Comparison of ENCODE assay signal across 11 cellular contexts in the genomic region with DNA sequence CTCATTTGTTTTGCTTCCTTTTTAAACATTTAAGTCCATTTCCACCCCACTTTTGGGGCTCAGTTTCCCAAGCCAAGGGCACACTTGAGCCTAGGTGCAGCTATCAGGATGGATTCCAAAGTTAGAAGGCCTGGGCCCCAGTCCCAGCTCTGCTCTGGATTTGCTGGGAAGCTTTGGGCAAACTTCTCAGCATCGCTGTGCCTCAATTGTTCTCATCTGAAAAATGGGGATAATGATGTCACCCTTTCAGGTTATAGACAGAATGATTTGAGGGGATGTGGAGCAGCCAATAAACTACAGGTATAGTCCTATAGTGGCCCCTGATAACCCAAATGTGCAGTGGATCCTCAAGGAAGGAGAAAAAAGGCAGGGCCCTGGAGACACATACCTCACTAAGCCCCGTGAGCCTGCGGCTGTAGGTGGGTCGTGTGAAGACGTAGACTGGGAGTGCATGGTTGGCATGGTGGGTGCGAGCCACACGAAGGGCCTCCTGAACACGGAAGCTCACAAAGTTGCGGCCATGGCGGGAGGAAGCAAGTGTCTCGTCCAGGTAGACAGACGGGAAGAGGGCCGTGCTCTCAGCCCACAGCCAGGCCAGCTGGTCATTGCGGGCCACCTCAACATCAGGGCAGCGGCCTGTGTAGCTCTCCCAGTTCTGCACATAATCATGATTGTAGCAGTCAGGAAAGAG. TPM values are rescaled to one million over a fixed set of nuclear protein-coding genes. Genes with fewer than 3 reads are reported as not detected.
DNase-seq lines count a peak whose midpoint lies in the region; ATAC-seq lines count a peak whose summit lies in the region.
"Had no signal": no experiment of that assay in that cellular context is flagged by ENCODE, and none has a peak within 500 bp of the region (broad histone marks: within the 10 kb centered on the region; RNA-seq: fewer than 3 reads in every experiment).

No MANE protein-coding gene starts in this region.

- H3K27me3 ChIP-seq in stomach smooth muscle (ENCODE audit: control insufficient read depth in 1 of 2, insufficient read depth in 2 of 2, low read length in 2 of 2) = no peaks in the 10 kb centered on the region

- no peaks in the 10 kb centered on the region for H3K27me3 Mint-ChIP-seq in activated CD4-positive, alpha-beta memory T cell treated with anti-CD3 and anti-CD28 coated beads, Interleukin-2, amount 10 ng/mL, durations not matched to agents 7 days and 5 days
- H3K27me3 Mint-ChIP-seq in activated CD4-positive, alpha-beta memory T cell treated with anti-CD3 and anti-CD28 coated beads for 36 hours = no peaks in the 10 kb centered on the region
- H3K27me3 Mint-ChIP-seq in activated T-helper 17 cell treated with anti-CD3 and anti-CD28 coated beads, Interleukin-2, amount 50 U/mL, for 72 hours = no peaks in the 10 kb centered on the region
- no peaks in the 10 kb centered on the region for H3K27me3 Mint-ChIP-seq in memory B cell

- no peak overlapping the region for H3K27ac ChIP-seq in stomach smooth muscle (ENCODE audit: low read length)

- no peaks in the 10 kb centered on the region for H3K9me3 ChIP-seq in stomach smooth muscle (ENCODE audit: control insufficient read depth in 2 of 2, low read length in 2 of 2)

- peaks cover 53% of the 10 kb centered on the region for H3K4me1 ChIP-seq in stomach smooth muscle (ENCODE audit: control insufficient read depth, insufficient read depth, low read length)

- H3K9ac ChIP-seq in stomach smooth muscle (ENCODE audit: low read length in 2 of 2) = peak overlapping the region; percentile 29 to 36

- H3K4me3 Mint-ChIP-seq in activated CD4-positive, alpha-beta memory T cell treated with anti-CD3 and anti-CD28 coated beads, Interleukin-2, amount 10 ng/mL, durations not matched to agents 7 days and 5 days = peak overlapping the region; percentile 86
- no peak overlapping the region for H3K4me3 Mint-ChIP-seq in activated CD4-positive, alpha-beta memory T cell treated with anti-CD3 and anti-CD28 coated beads for 36 hours
- peak overlapping the region; percentile 88 for H3K4me3 Mint-ChIP-seq in activated T-helper 17 cell treated with anti-CD3 and anti-CD28 coated beads, Interleukin-2, amount 50 U/mL, for 72 hours
- H3K4me3 Mint-ChIP-seq in memory B cell = peak overlapping the region; percentile 32

- POLR2A ChIA-PET in activated CD4-positive, alpha-beta memory T cell treated with anti-CD3 and anti-CD28 coated beads, Interleukin-2, amount 10 ng/mL, durations not matched to agents 7 days and 5 days (lab: Charles Lee) = interaction anchor here (9.6 to 31.7 kb wide), 2 partner anchors 21 to 23 kb away, joined by 113 to 704 read pairs; partner anchors contain the start of genes CYB561D2, HYAL3, NAA80 and NPRL2
- POLR2A ChIA-PET in activated CD4-positive, alpha-beta memory T cell treated with anti-CD3 and anti-CD28 coated beads for 36 hours (lab: Charles Lee) = interaction anchor here (1.4 to 2.4 kb wide), 3 partner anchors 9 to 20 kb away, joined by 4 to 7 read pairs (median 7); partner anchors contain the start of genes HYAL3, NAA80 and TUSC2

- H3K27ac Mint-ChIP-seq in activated CD4-positive, alpha-beta memory T cell treated with anti-CD3 and anti-CD28 coated beads, Interleukin-2, amount 10 ng/mL, durations not matched to agents 7 days and 5 days = no peak overlapping the region
- H3K27ac Mint-ChIP-seq in activated CD4-positive, alpha-beta memory T cell treated with anti-CD3 and anti-CD28 coated beads for 36 hours = no peak overlapping the region
- H3K27ac Mint-ChIP-seq in activated T-helper 17 cell treated with anti-CD3 and anti-CD28 coated beads, Interleukin-2, amount 50 U/mL, for 72 hours = no peak overlapping the region
- no peak overlapping the region for H3K27ac Mint-ChIP-seq in memory B cell

- H3K36me3 ChIP-seq in stomach smooth muscle (ENCODE audit: control insufficient read depth in 2 of 2, insufficient read depth in 2 of 2, low read length in 2 of 2) = peaks cover 10 to 30% of the 10 kb centered on the region in 2 donors

- intact Hi-C loops in activated CD4-positive, alpha-beta memory T cell treated with anti-CD3 and anti-CD28 coated beads for 36 hours (cut with micrococcal nuclease) = no loop called here

- DNase-seq in activated CD4-positive, alpha-beta memory T cell treated with anti-CD3 and anti-CD28 coated beads, Interleukin-2, amount 10 ng/mL, durations not matched to agents 7 days and 5 days = no peak
- DNase-seq in activated CD4-positive, alpha-beta memory T cell treated with anti-CD3 and anti-CD28 coated beads for 36 hours = no peak
- DNase-seq in memory B cell (ENCODE audit: low spot score in 2 of 2) (no peak), NCI-H187 treated with DMSO at 0.1 percent for 48 hours (lab: John Stamatoyannopoulos, UW) (no peak)
- no peak for DNase-seq in stimulated activated naive CD4-positive, alpha-beta T cell treated with Interleukin-2 at 50 U/mL for 16 hours (lab: John Stamatoyannopoulos, UW)
- DNase-seq: activated naive CD4-positive, alpha-beta T cell treated with anti-CD3 and anti-CD28 coated beads, Interleukin-2, amount 50 U/mL, for 16 hours; NCI-H1092 treated with DMSO at 0.1 percent for 48 hours; NCI-H82 had no signal

- CTCF ChIA-PET in activated CD4-positive, alpha-beta memory T cell treated with anti-CD3 and anti-CD28 coated beads, Interleukin-2, amount 10 ng/mL, durations not matched to agents 7 days and 5 days (lab: Charles Lee) = interaction anchor here (1.0 to 2.0 kb wide), 2 partner anchors 13 to 20 kb away, joined by 3 to 8 read pairs; partner anchors contain the start of genes HYAL3 and NAA80
- CTCF ChIA-PET in activated CD4-positive, alpha-beta memory T cell treated with anti-CD3 and anti-CD28 coated beads for 36 hours (lab: Charles Lee) = interaction anchor here (0.6 to 0.7 kb wide), 2 partner anchors 63 to 92 kb away, joined by 3 read pairs; no protein-coding TSS in a partner anchor

- H3K4me3 ChIP-seq in stomach smooth muscle (ENCODE audit: low read length in 2 of 2) = peak overlapping the region in 1 of 2 donors; percentile 90

- no peak for ATAC-seq in activated T-helper 17 cell treated with anti-CD3 and anti-CD28 coated beads, Interleukin-2, amount 50 U/mL, for 72 hours (replicated peaks)
- ATAC-seq in memory B cell (ENCODE audit: low read depth) (no peak), GM19328 (IDR thresholded peaks at IDR 0.05; ENCODE audit: unreplicated experiment) (no peak)

- H3K4me1 Mint-ChIP-seq in activated CD4-positive, alpha-beta memory T cell treated with anti-CD3 and anti-CD28 coated beads, Interleukin-2, amount 10 ng/mL, durations not matched to agents 7 days and 5 days = peaks cover 59% of the 10 kb centered on the region
- peaks cover 33% of the 10 kb centered on the region for H3K4me1 Mint-ChIP-seq in activated CD4-positive, alpha-beta memory T cell treated with anti-CD3 and anti-CD28 coated beads for 36 hours (ENCODE audit: low read depth)
- H3K4me1 Mint-ChIP-seq in activated T-helper 17 cell treated with anti-CD3 and anti-CD28 coated beads, Interleukin-2, amount 50 U/mL, for 72 hours = peaks cover 21% of the 10 kb centered on the region
- H3K4me1 Mint-ChIP-seq in memory B cell = peaks cover 39% of the 10 kb centered on the region

- peaks cover 4% of the 10 kb centered on the region for H3K36me3 Mint-ChIP-seq in activated CD4-positive, alpha-beta memory T cell treated with anti-CD3 and anti-CD28 coated beads, Interleukin-2, amount 10 ng/mL, durations not matched to agents 7 days and 5 days (ENCODE audit: low read depth)
- H3K36me3 Mint-ChIP-seq in activated CD4-positive, alpha-beta memory T cell treated with anti-CD3 and anti-CD28 coated beads for 36 hours = no peaks in the 10 kb centered on the region
- H3K36me3 Mint-ChIP-seq in activated T-helper 17 cell treated with anti-CD3 and anti-CD28 coated beads, Interleukin-2, amount 50 U/mL, for 72 hours (ENCODE audit: low read depth) = no peaks in the 10 kb centered on the region
- no peaks in the 10 kb centered on the region for H3K36me3 Mint-ChIP-seq in memory B cell

- no peaks in the 10 kb centered on the region for H3K9me3 Mint-ChIP-seq in activated CD4-positive, alpha-beta memory T cell treated with anti-CD3 and anti-CD28 coated beads, Interleukin-2, amount 10 ng/mL, durations not matched to agents 7 days and 5 days
- H3K9me3 Mint-ChIP-seq in activated CD4-positive, alpha-beta memory T cell treated with anti-CD3 and anti-CD28 coated beads for 36 hours = no peaks in the 10 kb centered on the region
- no peaks in the 10 kb centered on the region for H3K9me3 Mint-ChIP-seq in activated T-helper 17 cell treated with anti-CD3 and anti-CD28 coated beads, Interleukin-2, amount 50 U/mL, for 72 hours
- no peaks in the 10 kb centered on the region for H3K9me3 Mint-ChIP-seq in memory B cell

RNA-seq across cellular contexts. Expression of gene HYAL2, which starts 3.2 kb away (rescaled TPM):
- 1 to 10 TPM; 6.7 to 7.2 TPM for total RNA-seq in activated CD4-positive, alpha-beta memory T cell treated with anti-CD3 and anti-CD28 coated beads, Interleukin-2, amount 10 ng/mL, durations not matched to agents 7 days and 5 days
- 1 to 10 TPM; 4.8 to 5.7 TPM for total RNA-seq in activated CD4-positive, alpha-beta memory T cell treated with anti-CD3 and anti-CD28 coated beads for 36 hours
- 1 to 10 TPM; 5.1 to 8.5 TPM for total RNA-seq in activated T-helper 17 cell treated with anti-CD3 and anti-CD28 coated beads, Interleukin-2, amount 50 U/mL, for 72 hours

RNA-seq across cellular contexts. Expression of gene TUSC2, which starts 8.7 kb away (rescaled TPM):
- total RNA-seq in activated CD4-positive, alpha-beta memory T cell treated with anti-CD3 and anti-CD28 coated beads, Interleukin-2, amount 10 ng/mL, durations not matched to agents 7 days and 5 days = 10 to 100 TPM; 16.8 to 17.9 TPM
- total RNA-seq in activated CD4-positive, alpha-beta memory T cell treated with anti-CD3 and anti-CD28 coated beads for 36 hours = 10 to 100 TPM; 18.7 to 19.7 TPM
- 10 to 100 TPM; 13.9 to 19.3 TPM for total RNA-seq in activated T-helper 17 cell treated with anti-CD3 and anti-CD28 coated beads, Interleukin-2, amount 50 U/mL, for 72 hours

RNA-seq across cellular contexts. Expression of gene HYAL1, which starts 16.0 kb away (rescaled TPM):
- total RNA-seq in activated CD4-positive, alpha-beta memory T cell treated with anti-CD3 and anti-CD28 coated beads, Interleukin-2, amount 10 ng/mL, durations not matched to agents 7 days and 5 days = under 1 TPM; 0.28 to 0.35 TPM
- under 1 TPM in 1 of 2 experiments, not detected in 1; 0.14 TPM for total RNA-seq in activated CD4-positive, alpha-beta memory T cell treated with anti-CD3 and anti-CD28 coated beads for 36 hours
- total RNA-seq in activated T-helper 17 cell treated with anti-CD3 and anti-CD28 coated beads, Interleukin-2, amount 50 U/mL, for 72 hours = under 1 TPM in 1 of 2 donors, not detected in 1; 0.29 TPM

RNA-seq across cellular contexts. Expression of gene HYAL3, which starts 20.1 kb away (rescaled TPM):
- total RNA-seq in activated CD4-positive, alpha-beta memory T cell treated with anti-CD3 and anti-CD28 coated beads, Interleukin-2, amount 10 ng/mL, durations not matched to agents 7 days and 5 days = 10 to 100 TPM; 13.2 to 13.9 TPM
- total RNA-seq in activated CD4-positive, alpha-beta memory T cell treated with anti-CD3 and anti-CD28 coated beads for 36 hours = 1 to 10 TPM; 2.5 to 4.0 TPM
- total RNA-seq in activated T-helper 17 cell treated with anti-CD3 and anti-CD28 coated beads, Interleukin-2, amount 50 U/mL, for 72 hours = 10 to 100 TPM; 12.2 to 13.0 TPM

RNA-seq across cellular contexts. Expression of gene NAA80, which starts 20.1 kb away (rescaled TPM):
- 10 to 100 TPM; 41.5 to 49.4 TPM for total RNA-seq in activated CD4-positive, alpha-beta memory T cell treated with anti-CD3 and anti-CD28 coated beads, Interleukin-2, amount 10 ng/mL, durations not matched to agents 7 days and 5 days
- total RNA-seq in activated CD4-positive, alpha-beta memory T cell treated with anti-CD3 and anti-CD28 coated beads for 36 hours = 10 to 100 TPM; 18.8 to 19.6 TPM
- total RNA-seq in activated T-helper 17 cell treated with anti-CD3 and anti-CD28 coated beads, Interleukin-2, amount 50 U/mL, for 72 hours = 10 to 100 TPM; 24.4 to 37.8 TPM
